Comparison of ENCODE assay signal across 13 cellular contexts in the genomic region with DNA sequence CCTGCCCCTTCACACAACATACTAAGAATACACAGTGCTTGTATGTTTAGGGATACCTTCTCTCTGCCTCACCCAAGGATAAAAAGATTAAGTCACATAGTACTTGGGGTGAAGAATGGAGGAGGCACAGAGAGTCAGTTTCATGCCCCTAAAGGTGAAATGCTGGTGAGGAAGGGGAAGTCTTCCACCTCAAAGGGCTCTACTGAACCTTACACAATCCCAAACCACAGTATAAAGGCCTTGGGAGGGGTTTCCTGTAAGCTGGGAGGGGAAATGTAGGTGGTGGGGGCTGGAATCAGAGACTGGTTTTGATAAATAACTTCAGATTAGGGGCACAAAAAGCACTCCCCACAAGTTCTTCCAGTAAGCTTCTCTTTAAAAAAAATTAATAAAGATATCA. TPM values are rescaled to one million over a fixed set of nuclear protein-coding genes. Genes with fewer than 3 reads are reported as not detected.
A peak's percentile ranks its signal among the peaks of the same experiment; 100 is the strongest.
DNase-seq lines count a peak whose midpoint lies in the region; ATAC-seq lines count a peak whose summit lies in the region.
"Had no signal": no experiment of that assay in that cellular context is flagged by ENCODE, and none has a peak within 500 bp of the region (broad histone marks: within the 10 kb centered on the region; RNA-seq: fewer than 3 reads in every experiment).

No MANE protein-coding gene starts in this region.

- peaks cover 13% of the 10 kb centered on the region for H3K36me3 Mint-ChIP-seq in stimulated activated naive CD8-positive, alpha-beta T cell treated with anti-CD3 and anti-CD28 coated beads, Interleukin-15, Interleukin-2, amounts not matched to agents 100 ng/mL and 50 ng/mL, for 24 hours (ENCODE audit: low read depth)
- H3K36me3 Mint-ChIP-seq in activated T-helper 1 cell treated with anti-CD3 and anti-CD28 coated beads, Interleukin-12 subunit alpha, Interleukin-12 subunit beta, Interleukin-2, Interleukin-4 antibody, amounts not matched to agents 30 ng/mL and 10 ng/mL and 1 ng/mL, durations not matched to agents 14 hours and 24 hours and 36 hours (ENCODE audit: low read depth) = peaks cover 18% of the 10 kb centered on the region

- peak overlapping the region; percentile 18 for H3K27ac Mint-ChIP-seq in stimulated activated naive CD8-positive, alpha-beta T cell treated with anti-CD3 and anti-CD28 coated beads, Interleukin-15, Interleukin-2, amounts not matched to agents 100 ng/mL and 50 ng/mL, for 24 hours
- peak overlapping the region; percentile 74 for H3K27ac Mint-ChIP-seq in activated T-helper 1 cell treated with anti-CD3 and anti-CD28 coated beads, Interleukin-12 subunit alpha, Interleukin-12 subunit beta, Interleukin-2, Interleukin-4 antibody, amounts not matched to agents 30 ng/mL and 10 ng/mL and 1 ng/mL, durations not matched to agents 14 hours and 24 hours and 36 hours

- no peak overlapping the region for H3K4me3 Mint-ChIP-seq in stimulated activated naive CD8-positive, alpha-beta T cell treated with anti-CD3 and anti-CD28 coated beads, Interleukin-15, Interleukin-2, amounts not matched to agents 100 ng/mL and 50 ng/mL, for 24 hours
- peak overlapping the region; percentile 76 for H3K4me3 Mint-ChIP-seq in activated T-helper 1 cell treated with anti-CD3 and anti-CD28 coated beads, Interleukin-12 subunit alpha, Interleukin-12 subunit beta, Interleukin-2, Interleukin-4 antibody, amounts not matched to agents 30 ng/mL and 10 ng/mL and 1 ng/mL, durations not matched to agents 14 hours and 24 hours and 36 hours

- H3K27me3 ChIP-seq in mucosa of stomach (ENCODE audit: control insufficient read depth, insufficient read depth, low read length) = no peaks in the 10 kb centered on the region
- H3K27me3 ChIP-seq: colonic mucosa had no signal

- intact Hi-C loops in activated T-helper 1 cell treated with anti-CD3 and anti-CD28 coated beads, Interleukin-12 subunit alpha, Interleukin-12 subunit beta, Interleukin-2, Interleukin-4 antibody, amounts not matched to agents 30 ng/mL and 10 ng/mL and 1 ng/mL, durations not matched to agents 14 hours and 24 hours and 36 hours (cut with micrococcal nuclease) = loop anchor here (10.0 kb wide), 1 partner anchor 128 kb away; a partner anchor contains a TSS

- H3K4me3 ChIP-seq in mucosa of stomach (ENCODE audit: low read length) = no peak overlapping the region
- H3K4me3 ChIP-seq: colonic mucosa had no signal

- peaks cover 6% of the 10 kb centered on the region for H3K36me3 ChIP-seq in mucosa of stomach (ENCODE audit: control insufficient read depth, insufficient read depth, low read length)
- H3K36me3 ChIP-seq: colonic mucosa had no signal

- peak overlapping the region; percentile 14 for H3K9ac ChIP-seq in mucosa of stomach (ENCODE audit: low read length)

- peaks cover 28% of the 10 kb centered on the region for H3K4me1 ChIP-seq in mucosa of stomach (ENCODE audit: control insufficient read depth, insufficient read depth, low read length)

- no peaks in the 10 kb centered on the region for H3K9me3 Mint-ChIP-seq in stimulated activated naive CD8-positive, alpha-beta T cell treated with anti-CD3 and anti-CD28 coated beads, Interleukin-15, Interleukin-2, amounts not matched to agents 100 ng/mL and 50 ng/mL, for 24 hours
- no peaks in the 10 kb centered on the region for H3K9me3 Mint-ChIP-seq in activated T-helper 1 cell treated with anti-CD3 and anti-CD28 coated beads, Interleukin-12 subunit alpha, Interleukin-12 subunit beta, Interleukin-2, Interleukin-4 antibody, amounts not matched to agents 30 ng/mL and 10 ng/mL and 1 ng/mL, durations not matched to agents 14 hours and 24 hours and 36 hours

- DNase-seq in stimulated activated naive CD8-positive, alpha-beta T cell treated with anti-CD3 and anti-CD28 coated beads, Interleukin-15, Interleukin-2, amounts not matched to agents 100 U/mL and 50 U/mL, for 24 hours = no peak
- DNase-seq in activated T-helper 1 cell treated with anti-CD3 and anti-CD28 coated beads, Interleukin-12 subunit alpha, Interleukin-12 subunit beta, Interleukin-2, Interleukin-4 antibody, amounts not matched to agents 30 ng/mL and 10 ng/mL and 1 ng/mL, durations not matched to agents 14 hours and 24 hours and 36 hours (ENCODE audit: low spot score) = no peak
- DNase-seq in stimulated activated CD4-positive, alpha-beta T cell treated with anti-CD3 and anti-CD28 coated beads, Interleukin-1b, Interleukin-23, amount 100 ng/mL, for 48 hours = no peak
- no peak for DNase-seq in activated CD8-positive, alpha-beta memory T cell treated with anti-CD3 and anti-CD28 coated beads for 24 hours
- DNase-seq in activated CD4-positive, CD25-positive, alpha-beta regulatory T cell (lab: John Stamatoyannopoulos, UW) = no peak
- DNase-seq: colonic mucosa; midbrain; NCI-H226; stimulated activated naive CD4-positive, alpha-beta T cell treated with Interleukin-2 at 50 U/mL for 16 hours; SW 1271 had no signal

- H3K9me3 ChIP-seq in mucosa of stomach (ENCODE audit: control insufficient read depth, low read length) = no peaks in the 10 kb centered on the region
- H3K9me3 ChIP-seq: colonic mucosa had no signal

- peaks cover 83% of the 10 kb centered on the region for H3K4me1 Mint-ChIP-seq in stimulated activated naive CD8-positive, alpha-beta T cell treated with anti-CD3 and anti-CD28 coated beads, Interleukin-15, Interleukin-2, amounts not matched to agents 100 ng/mL and 50 ng/mL, for 24 hours (ENCODE audit: low read depth)
- H3K4me1 Mint-ChIP-seq in activated T-helper 1 cell treated with anti-CD3 and anti-CD28 coated beads, Interleukin-12 subunit alpha, Interleukin-12 subunit beta, Interleukin-2, Interleukin-4 antibody, amounts not matched to agents 30 ng/mL and 10 ng/mL and 1 ng/mL, durations not matched to agents 14 hours and 24 hours and 36 hours (ENCODE audit: low read depth) = peaks cover 68% of the 10 kb centered on the region

- no peaks in the 10 kb centered on the region for H3K27me3 Mint-ChIP-seq in stimulated activated naive CD8-positive, alpha-beta T cell treated with anti-CD3 and anti-CD28 coated beads, Interleukin-15, Interleukin-2, amounts not matched to agents 100 ng/mL and 50 ng/mL, for 24 hours
- no peaks in the 10 kb centered on the region for H3K27me3 Mint-ChIP-seq in activated T-helper 1 cell treated with anti-CD3 and anti-CD28 coated beads, Interleukin-12 subunit alpha, Interleukin-12 subunit beta, Interleukin-2, Interleukin-4 antibody, amounts not matched to agents 30 ng/mL and 10 ng/mL and 1 ng/mL, durations not matched to agents 14 hours and 24 hours and 36 hours (ENCODE audit: insufficient read depth)

- no peak for ATAC-seq in stimulated activated naive CD8-positive, alpha-beta T cell treated with anti-CD3 and anti-CD28 coated beads, Interleukin-15, Interleukin-2, amounts not matched to agents 100 U/mL and 50 U/mL, for 24 hours
- ATAC-seq in GM18498 (IDR thresholded peaks at IDR 0.05; ENCODE audit: unreplicated experiment) = no peak

RNA-seq across cellular contexts. Expression of a gene that starts 3.5 kb away (rescaled TPM):
- total RNA-seq in activated T-helper 1 cell treated with anti-CD3 and anti-CD28 coated beads, Interleukin-12 subunit alpha, Interleukin-12 subunit beta, Interleukin-2, Interleukin-4 antibody, amounts not matched to agents 30 ng/mL and 10 ng/mL and 1 ng/mL, durations not matched to agents 14 hours and 24 hours and 36 hours = 12.0 and 13.4 TPM in 2 replicates

RNA-seq across cellular contexts. Expression of a gene that starts 5.1 kb away (rescaled TPM):
- 15.0 and 15.4 TPM in 2 replicates for total RNA-seq in activated T-helper 1 cell treated with anti-CD3 and anti-CD28 coated beads, Interleukin-12 subunit alpha, Interleukin-12 subunit beta, Interleukin-2, Interleukin-4 antibody, amounts not matched to agents 30 ng/mL and 10 ng/mL and 1 ng/mL, durations not matched to agents 14 hours and 24 hours and 36 hours

RNA-seq across cellular contexts. Expression of a gene that starts 21.1 kb away (rescaled TPM):
- total RNA-seq in activated T-helper 1 cell treated with anti-CD3 and anti-CD28 coated beads, Interleukin-12 subunit alpha, Interleukin-12 subunit beta, Interleukin-2, Interleukin-4 antibody, amounts not matched to agents 30 ng/mL and 10 ng/mL and 1 ng/mL, durations not matched to agents 14 hours and 24 hours and 36 hours = not detected in 2 replicates

RNA-seq across cellular contexts. Expression of a gene that starts 28.5 kb away (rescaled TPM):
- 188 and 191 TPM in 2 replicates for total RNA-seq in activated T-helper 1 cell treated with anti-CD3 and anti-CD28 coated beads, Interleukin-12 subunit alpha, Interleukin-12 subunit beta, Interleukin-2, Interleukin-4 antibody, amounts not matched to agents 30 ng/mL and 10 ng/mL and 1 ng/mL, durations not matched to agents 14 hours and 24 hours and 36 hours

RNA-seq across cellular contexts. Expression of a gene that starts 33.2 kb away (rescaled TPM):
- 0.70 and 0.73 TPM in 2 replicates for total RNA-seq in activated T-helper 1 cell treated with anti-CD3 and anti-CD28 coated beads, Interleukin-12 subunit alpha, Interleukin-12 subunit beta, Interleukin-2, Interleukin-4 antibody, amounts not matched to agents 30 ng/mL and 10 ng/mL and 1 ng/mL, durations not matched to agents 14 hours and 24 hours and 36 hours
